8 cellular contexts compared by ENCODE assay signal in the genomic region with DNA sequence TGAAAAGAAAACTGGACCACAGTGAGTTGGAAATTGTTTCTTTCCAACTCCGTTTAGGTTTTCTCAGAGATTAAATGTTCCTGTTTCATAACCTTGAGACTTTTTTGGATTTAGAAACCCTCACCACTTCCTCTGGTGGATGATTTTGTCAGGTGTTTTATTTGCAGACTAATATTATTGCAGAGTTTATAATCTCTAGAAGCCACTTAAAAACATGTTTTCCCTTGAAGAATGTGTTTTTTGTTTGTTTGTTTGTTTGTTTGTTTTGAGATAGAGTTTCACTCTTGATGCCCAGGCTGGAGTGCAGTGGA. TPM values are rescaled to one million over a fixed set of nuclear protein-coding genes. Genes with fewer than 3 reads are reported as not detected.
A peak's percentile ranks its signal among the peaks of the same experiment; 100 is the strongest.
DNase-seq lines count a peak whose midpoint lies in the region; ATAC-seq and TF ChIP-seq lines count a peak whose summit lies in the region.

No MANE protein-coding gene starts in this region.

- no peaks in the 10 kb centered on the region for H3K36me3 ChIP-seq in esophagus (ENCODE audit: control insufficient read depth in 2 of 2, insufficient read depth in 2 of 2, low read length in 1 of 2)

- H3K4me3 ChIP-seq in GM12875 (ENCODE audit: low read depth, low read length), result peak overlapping the region; percentile 55
- peak overlapping the region; percentile 81 to 93 for H3K4me3 ChIP-seq in esophagus (ENCODE audit: low read depth in 1 of 2, low read length in 2 of 2)
- H3K4me3 ChIP-seq in retinal pigment epithelial cell (ENCODE audit: low read length), result peak overlapping the region; percentile 99

- ATAC-seq in GM21381 (IDR thresholded peaks at IDR 0.05; ENCODE audit: unreplicated experiment) (no peak), GM19395 (IDR thresholded peaks at IDR 0.05; ENCODE audit: unreplicated experiment) (no peak)

- H3K9me3 ChIP-seq in esophagus (ENCODE audit: control insufficient read depth in 2 of 2, insufficient read depth in 1 of 2, low read depth in 1 of 2, low read length in 1 of 2), result no peaks in the 10 kb centered on the region

- CTCF ChIA-PET in RWPE1 (lab: Yijun Ruan, JAX), result interaction anchor here (0.7 kb wide), 1 partner anchor 1182 kb away, joined by 3 read pairs; no protein-coding TSS in a partner anchor

- H3K27ac ChIP-seq in RWPE1, result peak overlapping the region; percentile 80
- no peak overlapping the region for H3K27ac ChIP-seq in esophagus (ENCODE audit: low read depth in 2 of 2, low read length in 1 of 2)

- no peaks in the 10 kb centered on the region for H3K27me3 ChIP-seq in esophagus (ENCODE audit: control insufficient read depth in 1 of 2, insufficient read depth in 2 of 2, low read length in 2 of 2)

- H3K4me1 ChIP-seq in esophagus (ENCODE audit: control insufficient read depth in 2 of 2, insufficient read depth in 2 of 2, low read length in 1 of 2), result no peaks in the 10 kb centered on the region

- no peak for TF ChIP-seq CTCF in GM12875 (IDR thresholded peaks at IDR 0.05; ENCODE audit: borderline replicate concordance, insufficient read depth, low read depth, low read length)
- TF ChIP-seq CTCF in RWPE1 (conservative IDR thresholded peaks at IDR 0.05; ENCODE audit: low read depth), result no peak
- no peak for TF ChIP-seq CTCF in retinal pigment epithelial cell (conservative IDR thresholded peaks at IDR 0.05; ENCODE audit: low read depth, low read length)

- POLR2A ChIA-PET in RWPE1 (lab: Yijun Ruan, JAX; ENCODE audit: low non-redundant PET), result no interaction called here

- 0% methylated on average over 1 of the region's 1 CpG for WGBS in esophagus, 2 donors

- DNase-seq in RWPE1 (ENCODE audit: low spot score), result no peak
- DNase-seq in retinal pigment epithelial cell (ENCODE audit: low read depth), result no peak
- DNase-seq in NCI-H446 treated with DMSO at 0.1 percent for 48 hours (lab: John Stamatoyannopoulos, UW), result no peak
- no peak for DNase-seq in activated effector memory CD4-positive, alpha-beta T cell treated with anti-CD3 and anti-CD28 coated beads, Interleukin-2, amount 50 U/mL, for 16 hours

RNA-seq across cellular contexts. Expression of a gene that starts 0.5 kb away (rescaled TPM):
- polyA plus RNA-seq in esophagus, result 10 to 100 TPM; 15.0 to 18.1 TPM
